Comparison of ENCODE assay signal across 8 cellular contexts in genomic region chr17:44086364-44087311, GRCh38. TPM values are rescaled to one million over a fixed set of nuclear protein-coding genes. Genes with fewer than 3 reads are reported as not detected.
DNase-seq lines count a peak whose midpoint lies in the region; ATAC-seq, FAIRE-seq and TF ChIP-seq lines count a peak whose summit lies in the region.

No MANE protein-coding gene starts in this region.

- no peak for TF ChIP-seq EP300 in Ishikawa (IDR thresholded peaks at IDR 0.05; ENCODE audit: borderline replicate concordance)

- ATAC-seq in aorta (ENCODE audit: low FRiP score): no peak

- TF ChIP-seq RAD21 in Ishikawa (IDR thresholded peaks at IDR 0.05; ENCODE audit: low read depth): no peak

- H3K4me3 ChIP-seq in AG04450 (ENCODE audit: low read depth, low read length) (no peak overlapping the region; the same call in 1 of the 2 replicates), endocrine pancreas (ENCODE audit: control insufficient read depth, insufficient read depth, low read length) (no peak overlapping the region), vagina (no peak overlapping the region), aorta (ENCODE audit: low read length in 2 of 2) (no peak overlapping the region)

- no peaks in the 10 kb centered on the region for H3K9me3 Mint-ChIP-seq in activated CD4-positive, alpha-beta memory T cell treated with anti-CD3 and anti-CD28 coated beads for 36 hours

- intact Hi-C loops in activated CD4-positive, alpha-beta memory T cell treated with anti-CD3 and anti-CD28 coated beads for 36 hours (cut with micrococcal nuclease): no loop called here
- intact Hi-C loops in vagina (cut with DNase I) (no loop called here), aorta (cut with DNase I) (no loop called here)

- POLR2A ChIA-PET in AG04450 (lab: Yijun Ruan, JAX): interaction anchor here (0.6 to 2.3 kb wide), 11 partner anchors 9 to 245 kb away, joined by 3 to 14 read pairs (median 4); partner anchors contain the start of genes G6PC3 and HDAC5
- POLR2A ChIA-PET in activated CD4-positive, alpha-beta memory T cell treated with anti-CD3 and anti-CD28 coated beads for 36 hours (lab: Charles Lee): no interaction called here

- H3K36me3 Mint-ChIP-seq in activated CD4-positive, alpha-beta memory T cell treated with anti-CD3 and anti-CD28 coated beads for 36 hours: peaks cover 4% of the 10 kb centered on the region

- H3K9ac ChIP-seq in endocrine pancreas (ENCODE audit: control insufficient read depth, insufficient read depth, low read length): peak overlapping the region; percentile 45

- FAIRE-seq in GM12891 (lab: Jason Lieb, UNC): no peak

- peaks cover 18% of the 10 kb centered on the region for H3K4me1 Mint-ChIP-seq in activated CD4-positive, alpha-beta memory T cell treated with anti-CD3 and anti-CD28 coated beads for 36 hours (ENCODE audit: low read depth)

- H3K27ac ChIP-seq in AG04450 (ENCODE audit: low read depth, low read length): peak overlapping the region; percentile 81
- H3K27ac ChIP-seq in vagina: peak overlapping the region; percentile 47
- no peak overlapping the region for H3K27ac ChIP-seq in aorta (ENCODE audit: low read depth in 1 of 2, low read length in 2 of 2)

- no peaks in the 10 kb centered on the region for H3K9me3 ChIP-seq in AG04450 (ENCODE audit: control insufficient read depth, insufficient read depth, low read length)
- no peaks in the 10 kb centered on the region for H3K9me3 ChIP-seq in endocrine pancreas (ENCODE audit: control insufficient read depth, low read length)
- H3K9me3 ChIP-seq in vagina: no peaks in the 10 kb centered on the region
- no peaks in the 10 kb centered on the region for H3K9me3 ChIP-seq in aorta (ENCODE audit: control insufficient read depth, low read length)

- CTCF ChIA-PET in AG04450 (lab: Charles Lee): interaction anchor here (0.6 to 1.4 kb wide), 3 partner anchors 26 to 46 kb away, joined by 3 to 10 read pairs (median 6); no protein-coding TSS in a partner anchor
- CTCF ChIA-PET in activated CD4-positive, alpha-beta memory T cell treated with anti-CD3 and anti-CD28 coated beads for 36 hours (lab: Charles Lee): interaction anchor here (0.6 to 1.2 kb wide), 3 partner anchors 29 to 99 kb away, joined by 3 to 4 read pairs (median 3); partner anchors contain the start of gene HDAC5

- no peak for TF ChIP-seq CTCF in AG04450 (IDR thresholded peaks at IDR 0.05; ENCODE audit: low read depth, low read length)
- no peak for TF ChIP-seq CTCF in vagina (IDR thresholded peaks at IDR 0.05)

- peak; percentile 75 for DNase-seq in AG04450 (ENCODE audit: low read depth, low spot score)
- DNase-seq in activated CD4-positive, alpha-beta memory T cell treated with anti-CD3 and anti-CD28 coated beads for 36 hours: peak; percentile 80
- peak in 37 of 56 donors; percentile 14 to 89 (median 40) for DNase-seq in nucleus accumbens (lab: John Stamatoyannopoulos, UW)
- DNase-seq in vagina (ENCODE audit: extremely low spot score in 2 of 2): no peak
- DNase-seq in GM12891 (ENCODE audit: insufficient read length, low spot score): no peak
- DNase-seq in aorta: no peak

- H3K36me3 ChIP-seq in endocrine pancreas (ENCODE audit: control insufficient read depth, insufficient read depth, low read length) (peaks cover 9% of the 10 kb centered on the region), vagina (peaks cover 0 to 60% of the 10 kb centered on the region in 2 donors), aorta (ENCODE audit: control insufficient read depth in 1 of 2, insufficient read depth in 2 of 2, low read length in 1 of 2) (peaks cover 0 to 21% of the 10 kb centered on the region in 2 donors)

- no peak for TF ChIP-seq POLR2A in vagina (IDR thresholded peaks at IDR 0.05)
- TF ChIP-seq POLR2A in GM12891 (IDR thresholded peaks at IDR 0.05; ENCODE audit: low read depth, low read length): no peak

- WGBS in aorta, 2 donors: 48 to 49% methylated on average over 22 to 23 of the region's 23 CpGs

- H3K27me3 ChIP-seq in AG04450 (ENCODE audit: control insufficient read depth, insufficient read depth, low read length): no peaks in the 10 kb centered on the region
- no peaks in the 10 kb centered on the region for H3K27me3 ChIP-seq in endocrine pancreas (ENCODE audit: control insufficient read depth, insufficient read depth, low read length)
- no peaks in the 10 kb centered on the region for H3K27me3 ChIP-seq in vagina
- H3K27me3 ChIP-seq in aorta (ENCODE audit: control insufficient read depth in 1 of 2, insufficient read depth in 2 of 2, low read length in 1 of 2): no peaks in the 10 kb centered on the region

- H3K27me3 Mint-ChIP-seq in activated CD4-positive, alpha-beta memory T cell treated with anti-CD3 and anti-CD28 coated beads for 36 hours: no peaks in the 10 kb centered on the region

- H3K4me1 ChIP-seq in endocrine pancreas (ENCODE audit: control insufficient read depth, insufficient read depth, low read length) (no peaks in the 10 kb centered on the region), vagina (peaks cover 14% of the 10 kb centered on the region), aorta (ENCODE audit: control insufficient read depth in 1 of 2, insufficient read depth in 2 of 2, low read length in 2 of 2) (no peaks in the 10 kb centered on the region)

- no peak overlapping the region for H3K4me3 Mint-ChIP-seq in activated CD4-positive, alpha-beta memory T cell treated with anti-CD3 and anti-CD28 coated beads for 36 hours

- H3K27ac Mint-ChIP-seq in activated CD4-positive, alpha-beta memory T cell treated with anti-CD3 and anti-CD28 coated beads for 36 hours: peak overlapping the region; percentile 74

TF ChIP-seq in Ishikawa, 13 proteins besides CTCF, POLR2A, EP300 and RAD21:
- TF ChIP-seq EGR1 (IDR thresholded peaks at IDR 0.05) (peak; percentile 66), CREB1 (IDR thresholded peaks at IDR 0.05; ENCODE audit: low read depth) (no peak)

TF ChIP-seq in GM12891, 5 proteins besides CTCF, POLR2A, EP300 and RAD21:
- no peak for TF ChIP-seq POU2F2 (IDR thresholded peaks at IDR 0.05; ENCODE audit: low read depth, low read length)

RNA-seq across cellular contexts. Expression of gene G6PC3, which starts 16.1 kb away (rescaled TPM):
- polyA plus RNA-seq in AG04450 (2011; rRNA removed) (69.8 and 87.4 TPM in 2 replicates), aorta (10 to 100 TPM; 22.7 to 40.0 TPM)
- 74.2 and 110 TPM in 2 replicates for polyA minus RNA-seq in AG04450 (2011; rRNA and poly(A)+ RNA removed)
- total RNA-seq in activated CD4-positive, alpha-beta memory T cell treated with anti-CD3 and anti-CD28 coated beads for 36 hours: 10 to 100 TPM; 20.7 to 21.9 TPM
- total RNA-seq in vagina (44.0 TPM), aorta (10 to 100 TPM; 30.3 to 32.5 TPM)
- polyA plus RNA-seq in GM12891 (2012; ENCODE audit: low read depth, missing spikeins): 40.9 TPM

RNA-seq across cellular contexts. Expression of gene LSM12, which starts 20.2 kb away (rescaled TPM):
- polyA plus RNA-seq in AG04450 (2011; rRNA removed) (46.5 and 57.5 TPM in 2 replicates), aorta (10 to 100 TPM; 19.0 to 19.8 TPM)
- 72.6 and 81.7 TPM in 2 replicates for polyA minus RNA-seq in AG04450 (2011; rRNA and poly(A)+ RNA removed)
- 10 to 100 TPM; 76.8 to 81.8 TPM for total RNA-seq in activated CD4-positive, alpha-beta memory T cell treated with anti-CD3 and anti-CD28 coated beads for 36 hours
- total RNA-seq in vagina (27.3 TPM), aorta (10 to 100 TPM; 36.9 to 43.4 TPM)
- 33.3 TPM for polyA plus RNA-seq in GM12891 (2012; ENCODE audit: low read depth, missing spikeins)

RNA-seq across cellular contexts. Expression of gene HDAC5, which starts 36.8 kb away (rescaled TPM):
- polyA plus RNA-seq in AG04450 (2011; rRNA removed) (21.3 and 36.7 TPM in 2 replicates), aorta (10 to 100 TPM; 28.9 to 83.4 TPM)
- 46.9 and 72.0 TPM in 2 replicates for polyA minus RNA-seq in AG04450 (2011; rRNA and poly(A)+ RNA removed)
- 10 to 100 TPM; 18.0 to 19.0 TPM for total RNA-seq in activated CD4-positive, alpha-beta memory T cell treated with anti-CD3 and anti-CD28 coated beads for 36 hours
- total RNA-seq in vagina (86.9 TPM), aorta (10 to 100 TPM; 69.7 to 82.6 TPM)
- polyA plus RNA-seq in GM12891 (2012; ENCODE audit: low read depth, missing spikeins): 16.4 TPM

RNA-seq across cellular contexts. Expression of gene HROB, which starts 55.1 kb away (rescaled TPM):
- 0.86 and 0.97 TPM in 2 replicates for polyA plus RNA-seq in AG04450 (2011; rRNA removed)
- 4.4 and 4.9 TPM in 2 replicates for polyA minus RNA-seq in AG04450 (2011; rRNA and poly(A)+ RNA removed)
- 10 to 100 TPM; 17.9 to 19.8 TPM for total RNA-seq in activated CD4-positive, alpha-beta memory T cell treated with anti-CD3 and anti-CD28 coated beads for 36 hours
- 2.0 TPM for total RNA-seq in vagina
- polyA plus RNA-seq in GM12891 (2012; ENCODE audit: low read depth, missing spikeins): 6.7 TPM
- 1 to 10 TPM in 1 of 2 donors, under 1 TPM in 1; 0.58 to 1.3 TPM for total RNA-seq in aorta
- 1 to 10 TPM in 1 of 2 donors, not detected in 1; 1.7 TPM for polyA plus RNA-seq in aorta

Comparison
In these comparisons a context has a peak if more than half of its experiments do, and no peak if none do; other contexts are left out.
1. DNase-seq: peak in AG04450 (single experiment), activated CD4-positive, alpha-beta memory T cell treated with anti-CD3 and anti-CD28 coated beads for 36 hours (single experiment) and nucleus accumbens (37 of 56); none in vagina (0 of 2), GM12891 (single experiment) and aorta (0 of 2).
2. H3K27ac ChIP-seq: peak in AG04450 (single experiment) and vagina (single experiment); none in aorta (0 of 2).